Comparison of ENCODE assay signal across 8 cellular contexts in the genomic region with DNA sequence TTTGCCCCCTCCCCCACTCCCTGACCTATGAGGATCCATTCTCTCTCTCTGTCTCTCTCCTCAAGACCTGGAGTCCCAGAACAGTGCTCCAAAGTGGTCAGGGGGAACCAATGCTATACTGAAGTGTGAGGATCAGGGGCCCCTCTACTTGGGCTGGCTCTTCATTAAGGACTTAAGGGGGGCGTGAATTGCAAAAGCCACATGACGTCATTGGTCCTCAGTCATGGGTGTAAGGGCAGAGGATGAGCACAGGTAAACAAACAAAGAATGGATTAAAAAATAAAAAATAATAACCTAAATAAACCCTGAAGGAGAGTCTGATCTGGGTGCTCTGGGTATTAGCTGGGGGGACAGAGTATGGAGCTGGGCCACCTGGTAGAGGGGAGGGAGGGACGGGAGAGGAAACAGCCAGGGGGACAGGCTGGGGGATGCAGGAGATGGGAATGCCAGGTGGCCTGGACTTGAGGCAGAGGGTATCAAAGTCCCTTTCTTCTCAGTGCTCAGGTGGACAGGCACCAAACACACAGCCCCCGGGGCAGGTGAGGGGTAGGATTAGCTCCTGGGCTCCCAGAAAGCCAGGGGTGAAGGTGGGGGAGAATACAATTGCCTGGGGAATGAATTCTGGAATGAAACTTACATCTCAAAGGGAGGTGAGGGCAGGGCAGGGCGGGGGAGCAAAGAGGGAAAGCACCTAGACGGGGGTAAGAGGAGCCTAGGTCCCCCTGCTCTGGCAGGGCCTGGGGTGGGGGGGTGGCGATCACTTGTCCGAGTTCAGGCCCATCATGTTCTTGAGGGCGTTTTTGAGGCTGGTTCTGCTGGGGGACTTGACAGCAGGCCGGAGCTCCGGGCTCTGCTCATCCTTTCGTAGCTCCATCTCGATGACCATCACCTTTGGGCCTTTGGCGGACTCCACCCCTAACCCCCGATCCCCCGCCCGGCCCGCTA. TPM values are rescaled to one million over a fixed set of nuclear protein-coding genes. Genes with fewer than 3 reads are reported as not detected.
DNase-seq lines count a peak whose midpoint lies in the region; ATAC-seq, FAIRE-seq and TF ChIP-seq lines count a peak whose summit lies in the region.

No MANE protein-coding gene starts in this region.

- H3K9me3 ChIP-seq in prostate gland, result no peaks in the 10 kb centered on the region

- DNase-seq in fibroblast of mammary gland (ENCODE audit: low read depth) (no peak), prostate gland (ENCODE audit: low spot score) (no peak), urothelium cell line (ENCODE audit: low spot score) (no peak)

- intact Hi-C loops in prostate gland (cut with DNase I), result no loop called here

- 8% methylated on average over 18 of the region's 18 CpGs for WGBS in prostate gland

- H3K4me1 ChIP-seq in prostate gland (replicated peaks), result peaks cover 6% of the 10 kb centered on the region

- H3K4me3 ChIP-seq in GM08714 (ENCODE audit: low read length), result peak overlapping the region; percentile 76
- H3K4me3 ChIP-seq in fibroblast of mammary gland (ENCODE audit: control insufficient read depth, low read depth, low read length), result peak overlapping the region; percentile 76
- H3K4me3 ChIP-seq in prostate gland, result peak overlapping the region; percentile 59 to 67

- no peak for TF ChIP-seq CTCF in fibroblast of mammary gland (conservative IDR thresholded peaks at IDR 0.05; ENCODE audit: control insufficient read depth, insufficient read depth, low read depth, low read length)
- TF ChIP-seq CTCF in prostate gland (IDR thresholded peaks at IDR 0.05), result no peak

- no peak for FAIRE-seq in urothelium cell line (lab: Jason Lieb, UNC)

- no peak for TF ChIP-seq POLR2A in prostate gland (IDR thresholded peaks at IDR 0.05)

- H3K27ac ChIP-seq in prostate gland, result peak overlapping the region; percentile 33 to 54

- no peaks in the 10 kb centered on the region for H3K36me3 ChIP-seq in prostate gland

- H3K27me3 ChIP-seq in prostate gland (replicated peaks; ENCODE audit: insufficient read depth), result no peaks in the 10 kb centered on the region

- ATAC-seq in SK-N-SH treated with all-trans-retinoic acid at 6 μM for 48 hours (peak; percentile 47), HG02884 (IDR thresholded peaks at IDR 0.05; ENCODE audit: unreplicated experiment) (no peak), HG03565 (IDR thresholded peaks at IDR 0.05; ENCODE audit: unreplicated experiment) (no peak), HG02623 (IDR thresholded peaks at IDR 0.05; ENCODE audit: unreplicated experiment) (no peak)

TF ChIP-seq in SK-N-SH treated with all-trans-retinoic acid at 6 μM for 48 hours, 23 proteins besides CTCF, POLR2A, EP300 and RAD21:
- TF ChIP-seq RARB (CRISPR knock-in tag; IDR thresholded peaks at IDR 0.05) (no peak), ISL1 (CRISPR knock-in tag; IDR thresholded peaks at IDR 0.05) (no peak)
- TF ChIP-seq, protein P1, sequence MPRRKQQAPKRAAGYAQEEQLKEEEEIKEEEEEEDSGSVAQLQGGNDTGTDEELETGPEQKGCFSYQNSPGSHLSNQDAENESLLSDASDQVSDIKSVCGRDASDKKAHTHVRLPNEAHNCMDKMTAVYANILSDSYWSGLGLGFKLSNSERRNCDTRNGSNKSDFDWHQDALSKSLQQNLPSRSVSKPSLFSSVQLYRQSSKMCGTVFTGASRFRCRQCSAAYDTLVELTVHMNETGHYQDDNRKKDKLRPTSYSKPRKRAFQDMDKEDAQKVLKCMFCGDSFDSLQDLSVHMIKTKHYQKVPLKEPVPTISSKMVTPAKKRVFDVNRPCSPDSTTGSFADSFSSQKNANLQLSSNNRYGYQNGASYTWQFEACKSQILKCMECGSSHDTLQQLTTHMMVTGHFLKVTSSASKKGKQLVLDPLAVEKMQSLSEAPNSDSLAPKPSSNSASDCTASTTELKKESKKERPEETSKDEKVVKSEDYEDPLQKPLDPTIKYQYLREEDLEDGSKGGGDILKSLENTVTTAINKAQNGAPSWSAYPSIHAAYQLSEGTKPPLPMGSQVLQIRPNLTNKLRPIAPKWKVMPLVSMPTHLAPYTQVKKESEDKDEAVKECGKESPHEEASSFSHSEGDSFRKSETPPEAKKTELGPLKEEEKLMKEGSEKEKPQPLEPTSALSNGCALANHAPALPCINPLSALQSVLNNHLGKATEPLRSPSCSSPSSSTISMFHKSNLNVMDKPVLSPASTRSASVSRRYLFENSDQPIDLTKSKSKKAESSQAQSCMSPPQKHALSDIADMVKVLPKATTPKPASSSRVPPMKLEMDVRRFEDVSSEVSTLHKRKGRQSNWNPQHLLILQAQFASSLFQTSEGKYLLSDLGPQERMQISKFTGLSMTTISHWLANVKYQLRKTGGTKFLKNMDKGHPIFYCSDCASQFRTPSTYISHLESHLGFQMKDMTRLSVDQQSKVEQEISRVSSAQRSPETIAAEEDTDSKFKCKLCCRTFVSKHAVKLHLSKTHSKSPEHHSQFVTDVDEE (CRISPR knock-in tag; IDR thresholded peaks at IDR 0.05), result no peak
- TF ChIP-seq, protein P2, sequence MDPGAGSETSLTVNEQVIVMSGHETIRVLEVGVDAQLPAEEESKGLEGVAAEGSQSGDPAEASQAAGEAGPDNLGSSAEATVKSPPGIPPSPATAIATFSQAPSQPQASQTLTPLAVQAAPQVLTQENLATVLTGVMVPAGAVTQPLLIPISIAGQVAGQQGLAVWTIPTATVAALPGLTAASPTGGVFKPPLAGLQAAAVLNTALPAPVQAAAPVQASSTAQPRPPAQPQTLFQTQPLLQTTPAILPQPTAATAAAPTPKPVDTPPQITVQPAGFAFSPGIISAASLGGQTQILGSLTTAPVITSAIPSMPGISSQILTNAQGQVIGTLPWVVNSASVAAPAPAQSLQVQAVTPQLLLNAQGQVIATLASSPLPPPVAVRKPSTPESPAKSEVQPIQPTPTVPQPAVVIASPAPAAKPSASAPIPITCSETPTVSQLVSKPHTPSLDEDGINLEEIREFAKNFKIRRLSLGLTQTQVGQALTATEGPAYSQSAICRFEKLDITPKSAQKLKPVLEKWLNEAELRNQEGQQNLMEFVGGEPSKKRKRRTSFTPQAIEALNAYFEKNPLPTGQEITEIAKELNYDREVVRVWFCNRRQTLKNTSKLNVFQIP (CRISPR knock-in tag; IDR thresholded peaks at IDR 0.05; ENCODE audit: borderline replicate concordance, low read depth), result no peak
- TF ChIP-seq, protein P3, sequence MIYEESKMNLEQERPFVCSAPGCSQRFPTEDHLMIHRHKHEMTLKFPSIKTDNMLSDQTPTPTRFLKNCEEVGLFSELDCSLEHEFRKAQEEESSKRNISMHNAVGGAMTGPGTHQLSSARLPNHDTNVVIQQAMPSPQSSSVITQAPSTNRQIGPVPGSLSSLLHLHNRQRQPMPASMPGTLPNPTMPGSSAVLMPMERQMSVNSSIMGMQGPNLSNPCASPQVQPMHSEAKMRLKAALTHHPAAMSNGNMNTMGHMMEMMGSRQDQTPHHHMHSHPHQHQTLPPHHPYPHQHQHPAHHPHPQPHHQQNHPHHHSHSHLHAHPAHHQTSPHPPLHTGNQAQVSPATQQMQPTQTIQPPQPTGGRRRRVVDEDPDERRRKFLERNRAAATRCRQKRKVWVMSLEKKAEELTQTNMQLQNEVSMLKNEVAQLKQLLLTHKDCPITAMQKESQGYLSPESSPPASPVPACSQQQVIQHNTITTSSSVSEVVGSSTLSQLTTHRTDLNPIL (CRISPR knock-in tag; IDR thresholded peaks at IDR 0.05; ENCODE audit: low read depth), result no peak

RNA-seq across cellular contexts. Expression of a gene that starts 4.6 kb away (rescaled TPM):
- total RNA-seq in prostate gland, result 1 to 10 TPM; 2.2 to 7.3 TPM

RNA-seq across cellular contexts. Expression of a gene that starts 9.0 kb away (rescaled TPM):
- 100 to 1,000 TPM in 1 of 2 donors, 10 to 100 TPM in 1; 59.0 to 107 TPM for total RNA-seq in prostate gland

RNA-seq across cellular contexts. Expression of a gene that starts 46.7 kb away (rescaled TPM):
- 10 to 100 TPM in 1 of 2 donors, 1 to 10 TPM in 1; 7.6 to 10.1 TPM for total RNA-seq in prostate gland
